10 cellular contexts compared by ENCODE assay signal in genomic region chr14:80621701-80622100, GRCh38.
DNase-seq lines count a peak whose midpoint lies in the region; ATAC-seq and TF ChIP-seq lines count a peak whose summit lies in the region.
"Had no signal": no experiment of that assay in that cellular context is flagged by ENCODE, and none has a peak within 500 bp of the region (broad histone marks: within the 10 kb centered on the region; RNA-seq: fewer than 3 reads in every experiment).

No MANE protein-coding gene starts in this region.

- H3K4me3 ChIP-seq in RWPE2 (ENCODE audit: severe bottlenecking) = no peak overlapping the region
- no peak overlapping the region for H3K4me3 ChIP-seq in mesendoderm (ENCODE audit: low read length)

- H2AK5ac ChIP-seq in mesendoderm (ENCODE audit: low read length) = no peak overlapping the region

- H3K4ac ChIP-seq in mesendoderm (ENCODE audit: low read depth, low read length) = no peak overlapping the region

- H3K79me1 ChIP-seq in mesendoderm (ENCODE audit: low read length) = no peaks in the 10 kb centered on the region

- peaks cover 0 to 5% of the 10 kb centered on the region in 2 donors for H3K36me3 Mint-ChIP-seq in activated naive CD4-positive, alpha-beta T cell treated with anti-CD3 and anti-CD28 coated beads, Interleukin-2, amount 50 U/mL, for 72 hours

- H4K5ac ChIP-seq in mesendoderm (ENCODE audit: low read length) = no peak overlapping the region

- no peak overlapping the region for H2BK120ac ChIP-seq in mesendoderm (ENCODE audit: low read depth, low read length)

- H3K27me3 ChIP-seq in RWPE2 (ENCODE audit: insufficient read depth, poor library complexity, severe bottlenecking) (no peaks in the 10 kb centered on the region), mesendoderm (ENCODE audit: insufficient read depth, low read length, poor library complexity) (no peaks in the 10 kb centered on the region)
- H3K27me3 ChIP-seq: neutrophil had no signal

- no peak for TF ChIP-seq CTCF in RWPE2 (IDR thresholded peaks at IDR 0.05; ENCODE audit: poor library complexity, severe bottlenecking)

- no peaks in the 10 kb centered on the region for H3K79me2 ChIP-seq in mesendoderm (ENCODE audit: control insufficient read depth, insufficient read depth, low read length)

- WGBS in mesendoderm (ENCODE audit: extremely low coverage, insufficient coverage, low lambda C conversion rate) = no CpG with 5 or more reads among the region's 3 CpGs

- no peaks in the 10 kb centered on the region for H3K36me3 ChIP-seq in RWPE2 (ENCODE audit: low read depth)
- no peaks in the 10 kb centered on the region for H3K36me3 ChIP-seq in mesendoderm (ENCODE audit: control insufficient read depth, insufficient read depth, low read length)
- H3K36me3 ChIP-seq: neutrophil had no signal

- peaks cover 4 to 10% of the 10 kb centered on the region in 2 donors for H3K9me3 Mint-ChIP-seq in activated naive CD4-positive, alpha-beta T cell treated with anti-CD3 and anti-CD28 coated beads, Interleukin-2, amount 50 U/mL, for 72 hours

- H3K4me2 ChIP-seq in mesendoderm (ENCODE audit: low read length) = no peak overlapping the region

- H3K18ac ChIP-seq in mesendoderm (ENCODE audit: low read length) = no peak overlapping the region

- peaks cover 21% of the 10 kb centered on the region for H3K4me1 ChIP-seq in RWPE2 (ENCODE audit: insufficient read depth, poor library complexity, severe bottlenecking)
- no peaks in the 10 kb centered on the region for H3K4me1 ChIP-seq in mesendoderm (ENCODE audit: control insufficient read depth, low read depth, low read length)

- H3K9me3 ChIP-seq in RWPE2 (ENCODE audit: severe bottlenecking) = no peaks in the 10 kb centered on the region
- H3K9me3 ChIP-seq: neutrophil had no signal

- no peak overlapping the region for H2BK15ac ChIP-seq in mesendoderm (replicated peaks; ENCODE audit: low read depth)

- ATAC-seq in GM18870 (IDR thresholded peaks at IDR 0.05; ENCODE audit: unreplicated experiment) (peak; percentile 86), HG02798 (IDR thresholded peaks at IDR 0.05; ENCODE audit: poor library complexity, unreplicated experiment) (peak; percentile 53), RWPE2 (ENCODE audit: low read depth) (peak; percentile 98)
- no peak for ATAC-seq in activated naive CD4-positive, alpha-beta T cell treated with anti-CD3 and anti-CD28 coated beads, Interleukin-2, amount 50 U/mL, for 72 hours

- H3K9ac ChIP-seq in mesendoderm (ENCODE audit: low read length) = no peak overlapping the region

- no peak overlapping the region for H3K23ac ChIP-seq in mesendoderm (ENCODE audit: low read length)

- H3K27ac ChIP-seq in RWPE2 (ENCODE audit: poor library complexity, severe bottlenecking) = peak overlapping the region; percentile 61
- H3K27ac ChIP-seq in mesendoderm (ENCODE audit: low read depth, low read length) = no peak overlapping the region
- H3K27ac ChIP-seq: neutrophil had no signal

- no peak overlapping the region for H3K27ac Mint-ChIP-seq in activated naive CD4-positive, alpha-beta T cell treated with anti-CD3 and anti-CD28 coated beads, Interleukin-2, amount 50 U/mL, for 72 hours

- no peak overlapping the region for H3K56ac ChIP-seq in mesendoderm (ENCODE audit: low read length)

- H2BK5ac ChIP-seq in mesendoderm (ENCODE audit: low read length) = no peak overlapping the region

- no peak overlapping the region for H4K8ac ChIP-seq in mesendoderm (ENCODE audit: low read depth, low read length)

- DNase-seq in RWPE2 (ENCODE audit: low spot score) (no peak), pulmonary artery endothelial cell (ENCODE audit: low read depth, low spot score) (peak; percentile 36), mesendoderm (no peak), islet precursor cell (no peak)
- no peak for DNase-seq in activated naive CD4-positive, alpha-beta T cell treated with anti-CD3 and anti-CD28 coated beads, Interleukin-2, amount 50 U/mL, for 72 hours (ENCODE audit: low spot score in 2 of 2)
- DNase-seq: NCI-H1105 treated with DMSO at 0.1 percent for 48 hours, SHP77 treated with DMSO at 0.1 percent for 48 hours had no signal

Comparison
In these comparisons a context has a peak if more than half of its experiments do, and no peak if none do; other contexts are left out.
1. ATAC-seq: peak in GM18870 (single experiment), HG02798 (single experiment) and RWPE2 (single experiment); none in activated naive CD4-positive, alpha-beta T cell treated with anti-CD3 and anti-CD28 coated beads, Interleukin-2, amount 50 U/mL, for 72 hours (0 of 2).